16 cellular contexts compared by ENCODE assay signal in genomic region chr2:45946023-45946422, GRCh38.
A peak's percentile ranks its signal among the peaks of the same experiment; 100 is the strongest.
DNase-seq lines count a peak whose midpoint lies in the region; ATAC-seq and TF ChIP-seq lines count a peak whose summit lies in the region.
"Had no signal": no experiment of that assay in that cellular context is flagged by ENCODE, and none has a peak within 500 bp of the region (broad histone marks: within the 10 kb centered on the region; RNA-seq: fewer than 3 reads in every experiment).

No MANE protein-coding gene starts in this region.

- H3K4me1 ChIP-seq in HAP-1 (peaks cover 11% of the 10 kb centered on the region; the same call in 1 of the 2 replicates), testis (no peaks in the 10 kb centered on the region)

- DNase-seq in H4 (ENCODE audit: low spot score) (peak; percentile 95), RWPE1 (ENCODE audit: low spot score) (peak; percentile 49), epithelial cell of esophagus (ENCODE audit: low read depth) (peak; percentile 42), renal cortical epithelial cell (ENCODE audit: low read depth) (peak; percentile 93), HAP-1 (ENCODE audit: low spot score in 2 of 2) (no peak), testis (no peak)
- no peak for DNase-seq in activated T-cell treated with anti-CD3 and anti-CD28 coated beads, Interleukin-2, amount 50 U/mL, for 24 hours
- DNase-seq: activated CD4-positive, alpha-beta memory T cell treated with anti-CD3 and anti-CD28 coated beads for 36 hours; activated naive CD4-positive, alpha-beta T cell treated with anti-CD3 and anti-CD28 coated beads, Interleukin-2, amount 50 U/mL, for 16 hours; heart right ventricle; NCI-H1417; NCI-H524 treated with DMSO at 0.1 percent for 48 hours; posterior cingulate gyrus; stimulated activated CD4-positive, alpha-beta T cell treated with anti-CD3 and anti-CD28 coated beads, Interleukin-4, amount 100 ng/mL, for 24 hours had no signal

- intact Hi-C loops in testis (cut with DNase I; ENCODE audit: low total_unique reads) = no loop called here

- 90 to 92% methylated on average over 3 of the region's 3 CpGs for WGBS in testis, 2 donors

- in situ Hi-C loops in HAP-1 (cut with MboI; ENCODE audit: low sequenced_read_pairs) = no loop called here

- H3K4me3 Mint-ChIP-seq in activated T-cell treated with anti-CD3 and anti-CD28 coated beads, Interleukin-2, amount 50 U/mL, for 24 hours = no peak overlapping the region
- H3K4me3 Mint-ChIP-seq: activated CD4-positive, alpha-beta memory T cell treated with anti-CD3 and anti-CD28 coated beads for 36 hours had no signal

- no peak for TF ChIP-seq POLR2A in testis (IDR thresholded peaks at IDR 0.05)

- H3K4me1 Mint-ChIP-seq in activated T-cell treated with anti-CD3 and anti-CD28 coated beads, Interleukin-2, amount 50 U/mL, for 24 hours (ENCODE audit: low read depth) = no peaks in the 10 kb centered on the region

- no peaks in the 10 kb centered on the region for H3K27me3 Mint-ChIP-seq in activated T-cell treated with anti-CD3 and anti-CD28 coated beads, Interleukin-2, amount 50 U/mL, for 24 hours
- H3K27me3 Mint-ChIP-seq: activated CD4-positive, alpha-beta memory T cell treated with anti-CD3 and anti-CD28 coated beads for 36 hours had no signal

- no peak overlapping the region for H3K27ac ChIP-seq in RWPE1
- H3K27ac ChIP-seq in testis = no peak overlapping the region
- H3K27ac ChIP-seq: heart right ventricle, SK-N-MC had no signal

- CTCF ChIA-PET in RWPE1 (lab: Yijun Ruan, JAX) = no interaction called here

- ATAC-seq in HG03565 (IDR thresholded peaks at IDR 0.05; ENCODE audit: unreplicated experiment) = no peak
- ATAC-seq: heart right ventricle had no signal

- H3K9me3 Mint-ChIP-seq in activated T-cell treated with anti-CD3 and anti-CD28 coated beads, Interleukin-2, amount 50 U/mL, for 24 hours = no peaks in the 10 kb centered on the region
- H3K9me3 Mint-ChIP-seq: activated CD4-positive, alpha-beta memory T cell treated with anti-CD3 and anti-CD28 coated beads for 36 hours had no signal

- H3K4me3 ChIP-seq in epithelial cell of esophagus (ENCODE audit: low read length) (no peak overlapping the region), HAP-1 (no peak overlapping the region), testis (no peak overlapping the region)
- H3K4me3 ChIP-seq: heart right ventricle, SK-N-MC had no signal

- H3K9me3 ChIP-seq in HAP-1 (no peaks in the 10 kb centered on the region), testis (no peaks in the 10 kb centered on the region)
- H3K9me3 ChIP-seq: heart right ventricle had no signal

- H3K27ac Mint-ChIP-seq in activated T-cell treated with anti-CD3 and anti-CD28 coated beads, Interleukin-2, amount 50 U/mL, for 24 hours = no peak overlapping the region
- H3K27ac Mint-ChIP-seq: activated CD4-positive, alpha-beta memory T cell treated with anti-CD3 and anti-CD28 coated beads for 36 hours had no signal

- no peaks in the 10 kb centered on the region for H3K36me3 ChIP-seq in HAP-1 (replicated peaks)
- H3K36me3 ChIP-seq in testis (ENCODE audit: low read depth, missing control alignments) = no peaks in the 10 kb centered on the region
- H3K36me3 ChIP-seq: heart right ventricle had no signal

- H3K36me3 Mint-ChIP-seq in activated T-cell treated with anti-CD3 and anti-CD28 coated beads, Interleukin-2, amount 50 U/mL, for 24 hours (ENCODE audit: low read depth) = no peaks in the 10 kb centered on the region
- H3K36me3 Mint-ChIP-seq: activated CD4-positive, alpha-beta memory T cell treated with anti-CD3 and anti-CD28 coated beads for 36 hours had no signal

- POLR2A ChIA-PET in RWPE1 (lab: Yijun Ruan, JAX; ENCODE audit: low non-redundant PET) = no interaction called here

- H3K27me3 ChIP-seq in HAP-1 (ENCODE audit: low read depth) = no peaks in the 10 kb centered on the region
- no peaks in the 10 kb centered on the region for H3K27me3 ChIP-seq in testis
- H3K27me3 ChIP-seq: heart right ventricle had no signal

- TF ChIP-seq CTCF in RWPE1 (conservative IDR thresholded peaks at IDR 0.05; ENCODE audit: low read depth) (no peak), epithelial cell of esophagus (IDR thresholded peaks at IDR 0.05; ENCODE audit: insufficient read depth, low read depth, low read length, missing control alignments) (no peak), testis (IDR thresholded peaks at IDR 0.05) (no peak)

Comparison
In these comparisons a context has a peak if more than half of its experiments do, and no peak if none do; other contexts are left out.
1. DNase-seq: peak in H4 (single experiment), RWPE1 (single experiment), epithelial cell of esophagus (single experiment) and renal cortical epithelial cell (single experiment); none in HAP-1 (0 of 2), activated T-cell treated with anti-CD3 and anti-CD28 coated beads, Interleukin-2, amount 50 U/mL, for 24 hours (single experiment) and testis (single experiment).